Comparison of ENCODE assay signal across 13 cellular contexts in the genomic region with DNA sequence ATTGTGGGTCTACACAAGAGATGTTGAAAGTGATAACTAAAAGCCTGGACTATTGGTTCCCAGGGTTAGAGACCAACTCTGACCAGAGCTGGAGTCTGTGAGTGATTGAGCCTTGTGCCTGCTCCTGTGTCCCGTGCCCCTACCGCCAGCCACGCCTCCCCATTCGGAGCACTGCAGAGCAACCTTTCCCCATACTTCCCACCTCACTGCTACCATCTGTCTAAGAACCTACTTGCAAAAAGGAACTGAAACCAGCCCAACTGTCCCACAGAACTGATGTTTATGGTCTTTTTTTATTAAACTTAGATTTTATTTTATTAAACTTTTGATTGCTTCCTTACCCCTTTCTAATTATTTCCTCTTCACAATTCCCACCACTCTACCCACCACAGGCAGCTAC.
DNase-seq lines count a peak whose midpoint lies in the region; ATAC-seq, FAIRE-seq and TF ChIP-seq lines count a peak whose summit lies in the region.
"Had no signal": no experiment of that assay in that cellular context is flagged by ENCODE, and none has a peak within 500 bp of the region (broad histone marks: within the 10 kb centered on the region; RNA-seq: fewer than 3 reads in every experiment).

No MANE protein-coding gene starts in this region.

- no peak for FAIRE-seq in GM12878 (lab: Jason Lieb, UNC)
- FAIRE-seq: endometrium had no signal

- BruUV-seq in GM12878 (replicated peaks; lab: Mats Ljungman, UMichigan): no TSS peak

- H3K4me2 ChIP-seq in GM12878 (ENCODE audit: control insufficient read depth, insufficient read depth): peak overlapping the region; percentile 41

- no peaks in the 10 kb centered on the region for H3K79me2 ChIP-seq in GM12878 (ENCODE audit: control insufficient read depth, insufficient read depth, low read length)

- peak overlapping the region; percentile 27; the same call in 1 of the 2 replicates for H3K27ac ChIP-seq in GM12878 (ENCODE audit: control insufficient read depth, insufficient read depth)

- TF ChIP-seq EP300 in GM12878 (IDR thresholded peaks at IDR 0.05; ENCODE audit: borderline replicate concordance in 1 of 2, control insufficient read depth in 1 of 2, low read depth in 2 of 2, low read length in 2 of 2): no peak

- H3K36me3 Mint-ChIP-seq in activated T-helper 17 cell treated with anti-CD3 and anti-CD28 coated beads, Interleukin-2, amount 50 U/mL, for 72 hours (ENCODE audit: low read depth): no peaks in the 10 kb centered on the region
- H3K36me3 Mint-ChIP-seq: CD4-positive, CD25-positive, alpha-beta regulatory T cell had no signal

- H3K27ac Mint-ChIP-seq in activated T-helper 17 cell treated with anti-CD3 and anti-CD28 coated beads, Interleukin-2, amount 50 U/mL, for 72 hours: no peak overlapping the region
- H3K27ac Mint-ChIP-seq: CD4-positive, CD25-positive, alpha-beta regulatory T cell had no signal

- RAD21 ChIA-PET in GM12878 (lab: Charles Lee; ENCODE audit: unreplicated experiment): interaction anchor here (2.3 kb wide), 1 partner anchor 166 kb away, joined by 7 read pairs; no protein-coding TSS in a partner anchor

- no peak overlapping the region for H3K4me3 Mint-ChIP-seq in activated T-helper 17 cell treated with anti-CD3 and anti-CD28 coated beads, Interleukin-2, amount 50 U/mL, for 72 hours
- H3K4me3 Mint-ChIP-seq: CD4-positive, CD25-positive, alpha-beta regulatory T cell had no signal

- SMC1A ChIA-PET in GM12878 (lab: Charles Lee; ENCODE audit: uncharacterized antibody, unreplicated experiment): no interaction called here

- peaks cover 19% of the 10 kb centered on the region for H3K27me3 Mint-ChIP-seq in activated T-helper 17 cell treated with anti-CD3 and anti-CD28 coated beads, Interleukin-2, amount 50 U/mL, for 72 hours

- no peaks in the 10 kb centered on the region for H3K27me3 ChIP-seq in GM12878 (replicated peaks in 1 of 2; ENCODE audit: control insufficient read depth in 2 of 2, insufficient read depth in 2 of 2, low read length in 1 of 2)

- DNase-seq in GM12878 (ENCODE audit: low read depth, low spot score): peak; percentile 51
- no peak for DNase-seq in activated CD4-positive, alpha-beta T cell treated with anti-CD3 and anti-CD28 coated beads, Interleukin-2, amount 50 U/mL, for 1 hour
- no peak for DNase-seq in effector CD8-positive, alpha-beta T cell (lab: John Stamatoyannopoulos, UW)
- no peak for DNase-seq in activated gamma-delta T cell (lab: John Stamatoyannopoulos, UW)
- DNase-seq: amygdala; CD4-positive, CD25-positive, alpha-beta regulatory T cell; IMR-90; NCI-H226 had no signal

- intact Hi-C loops in GM12878 (cut with micrococcal nuclease; ENCODE audit: unreplicated experiment): loop anchor here (2.0 to 10.0 kb wide), 3 partner anchors 69 to 281 kb away; no protein-coding TSS in a partner anchor

- ATAC-seq in GM18870 (IDR thresholded peaks at IDR 0.05; ENCODE audit: unreplicated experiment) (peak; percentile 65), GM21723 (IDR thresholded peaks at IDR 0.05; ENCODE audit: unreplicated experiment) (peak; percentile 79), HG03342 (IDR thresholded peaks at IDR 0.05; ENCODE audit: unreplicated experiment) (peak; percentile 70), GM12878 (peak; percentile 81)
- no peak for ATAC-seq in activated T-helper 17 cell treated with anti-CD3 and anti-CD28 coated beads, Interleukin-2, amount 50 U/mL, for 72 hours (replicated peaks)

- peaks cover 46% of the 10 kb centered on the region for H3K4me1 ChIP-seq in GM12878 (ENCODE audit: control insufficient read depth, insufficient read depth, low read length)

- TF ChIP-seq CTCF in GM12878 (IDR thresholded peaks at IDR 0.05 in 2 of 3, conservative IDR thresholded peaks at IDR 0.05 in 1 of 3; ENCODE audit: control insufficient read depth in 2 of 3, extremely low read depth in 1 of 3, insufficient read depth in 1 of 3, low read depth in 3 of 3, low read length in 3 of 3): no peak

- TF ChIP-seq POLR2A in GM12878 (IDR thresholded peaks at IDR 0.05; ENCODE audit: low read depth, low read length): no peak

- CTCF ChIA-PET in GM12878 (lab: Yijun Ruan, JAX): no interaction called here

- no peaks in the 10 kb centered on the region for H3K36me3 ChIP-seq in GM12878 (ENCODE audit: control insufficient read depth in 2 of 2, insufficient read depth in 2 of 2, low read length in 1 of 2)

- POLR2A ChIA-PET in GM12878 (lab: Charles Lee): no interaction called here

- H3K9me3 ChIP-seq in GM12878 (replicated peaks; ENCODE audit: control insufficient read depth, insufficient read depth, low read length): no peaks in the 10 kb centered on the region; the same call in 2 of the 3 replicates

- H3K9ac ChIP-seq in GM12878 (ENCODE audit: control insufficient read depth, insufficient read depth, low read length): no peak overlapping the region

- peaks cover 4% of the 10 kb centered on the region for H3K4me1 Mint-ChIP-seq in activated T-helper 17 cell treated with anti-CD3 and anti-CD28 coated beads, Interleukin-2, amount 50 U/mL, for 72 hours
- H3K4me1 Mint-ChIP-seq: CD4-positive, CD25-positive, alpha-beta regulatory T cell had no signal

- in situ Hi-C loops in GM12878 (cut with MboI): no loop called here

- H3K9me3 Mint-ChIP-seq in activated T-helper 17 cell treated with anti-CD3 and anti-CD28 coated beads, Interleukin-2, amount 50 U/mL, for 72 hours: peaks cover 6% of the 10 kb centered on the region

- 39% methylated on average over 4 of the region's 4 CpGs for WGBS in GM12878 (ENCODE audit: insufficient coverage, insufficient replicate concordance, low lambda C conversion rate, missing lambda C conversion rate)

- H3K4me3 ChIP-seq in GM12878: no peak overlapping the region

- H2AFZ ChIP-seq in GM12878 (ENCODE audit: control insufficient read depth, low read depth, low read length): no peak overlapping the region

- TF ChIP-seq RAD21 in GM12878 (IDR thresholded peaks at IDR 0.05; ENCODE audit: insufficient read depth, low read depth, low read length): no peak

- H4K20me1 ChIP-seq in GM12878 (ENCODE audit: control insufficient read depth, insufficient read depth): no peaks in the 10 kb centered on the region

TF ChIP-seq in GM12878, 131 proteins besides CTCF, POLR2A, EP300 and RAD21 (continues in another document):
- TF ChIP-seq ATF7 (IDR thresholded peaks at IDR 0.05; ENCODE audit: low read depth) (no peak), EGR1 (IDR thresholded peaks at IDR 0.05; ENCODE audit: borderline replicate concordance in 1 of 2, low read depth in 2 of 2, low read length in 2 of 2) (no peak), SREBF2 (IDR thresholded peaks at IDR 0.05; ENCODE audit: low read length) (no peak), IKZF1 (conservative IDR thresholded peaks at IDR 0.05) (peak; percentile 62), IKZF2 (IDR thresholded peaks at IDR 0.05) (peak; percentile 66 to 81; a peak in 3 of 4 replicates), NR2C2 (IDR thresholded peaks at IDR 0.05; ENCODE audit: borderline replicate concordance, control insufficient read depth, insufficient read length, low read depth) (no peak), CBX3 (IDR thresholded peaks at IDR 0.05; ENCODE audit: borderline replicate concordance, low read depth) (no peak), SUZ12 (IDR thresholded peaks at IDR 0.05; ENCODE audit: unreplicated experiment) (no peak)
- TF ChIP-seq, protein P1, sequence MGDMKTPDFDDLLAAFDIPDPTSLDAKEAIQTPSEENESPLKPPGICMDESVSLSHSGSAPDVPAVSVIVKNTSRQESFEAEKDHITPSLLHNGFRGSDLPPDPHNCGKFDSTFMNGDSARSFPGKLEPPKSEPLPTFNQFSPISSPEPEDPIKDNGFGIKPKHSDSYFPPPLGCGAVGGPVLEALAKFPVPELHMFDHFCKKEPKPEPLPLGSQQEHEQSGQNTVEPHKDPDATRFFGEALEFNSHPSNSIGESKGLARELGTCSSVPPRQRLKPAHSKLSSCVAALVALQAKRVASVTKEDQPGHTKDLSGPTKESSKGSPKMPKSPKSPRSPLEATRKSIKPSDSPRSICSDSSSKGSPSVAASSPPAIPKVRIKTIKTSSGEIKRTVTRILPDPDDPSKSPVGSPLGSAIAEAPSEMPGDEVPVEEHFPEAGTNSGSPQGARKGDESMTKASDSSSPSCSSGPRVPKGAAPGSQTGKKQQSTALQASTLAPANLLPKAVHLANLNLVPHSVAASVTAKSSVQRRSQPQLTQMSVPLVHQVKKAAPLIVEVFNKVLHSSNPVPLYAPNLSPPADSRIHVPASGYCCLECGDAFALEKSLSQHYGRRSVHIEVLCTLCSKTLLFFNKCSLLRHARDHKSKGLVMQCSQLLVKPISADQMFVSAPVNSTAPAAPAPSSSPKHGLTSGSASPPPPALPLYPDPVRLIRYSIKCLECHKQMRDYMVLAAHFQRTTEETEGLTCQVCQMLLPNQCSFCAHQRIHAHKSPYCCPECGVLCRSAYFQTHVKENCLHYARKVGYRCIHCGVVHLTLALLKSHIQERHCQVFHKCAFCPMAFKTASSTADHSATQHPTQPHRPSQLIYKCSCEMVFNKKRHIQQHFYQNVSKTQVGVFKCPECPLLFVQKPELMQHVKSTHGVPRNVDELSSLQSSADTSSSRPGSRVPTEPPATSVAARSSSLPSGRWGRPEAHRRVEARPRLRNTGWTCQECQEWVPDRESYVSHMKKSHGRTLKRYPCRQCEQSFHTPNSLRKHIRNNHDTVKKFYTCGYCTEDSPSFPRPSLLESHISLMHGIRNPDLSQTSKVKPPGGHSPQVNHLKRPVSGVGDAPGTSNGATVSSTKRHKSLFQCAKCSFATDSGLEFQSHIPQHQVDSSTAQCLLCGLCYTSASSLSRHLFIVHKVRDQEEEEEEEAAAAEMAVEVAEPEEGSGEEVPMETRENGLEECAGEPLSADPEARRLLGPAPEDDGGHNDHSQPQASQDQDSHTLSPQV (IDR thresholded peaks at IDR 0.05): no peak
